Comparison of ENCODE assay signal across 8 cellular contexts in the genomic region with DNA sequence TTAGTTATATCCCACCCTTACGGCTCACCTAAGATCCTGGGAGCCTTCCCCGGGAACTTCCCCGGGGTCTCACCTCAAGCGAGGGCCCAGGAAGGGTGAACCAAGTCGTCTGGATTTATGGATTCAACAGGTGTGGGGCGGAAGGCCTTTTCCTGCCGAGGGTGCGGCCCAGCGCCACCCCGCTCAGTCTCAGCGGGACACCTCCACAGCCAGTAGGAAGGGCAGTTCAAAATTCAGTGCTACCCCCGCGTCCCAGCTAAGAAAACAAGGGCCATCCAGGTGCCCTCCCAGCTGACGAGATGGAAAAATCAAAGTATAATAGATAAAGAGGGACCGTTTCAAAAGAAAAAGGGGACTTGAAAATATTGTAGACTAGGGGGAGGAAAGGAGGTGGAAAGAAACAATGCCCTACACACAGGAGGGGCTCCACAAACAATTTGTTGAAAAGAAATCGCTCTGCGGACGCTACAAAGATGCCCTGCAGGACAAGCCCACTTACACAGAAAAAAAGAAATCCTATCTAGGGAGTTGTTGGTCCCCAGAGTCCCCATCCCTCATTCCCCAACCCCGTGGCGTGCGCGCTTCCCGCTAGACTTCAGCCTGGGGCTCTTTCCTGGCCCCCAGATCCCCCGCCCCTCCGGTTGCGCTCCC. TPM values are rescaled to one million over a fixed set of nuclear protein-coding genes. Genes with fewer than 3 reads are reported as not detected.
DNase-seq lines count a peak whose midpoint lies in the region; ATAC-seq and TF ChIP-seq lines count a peak whose summit lies in the region.

No MANE protein-coding gene starts in this region.

- peaks cover 4% of the 10 kb centered on the region; the same call in 1 of the 2 replicates for H4K20me1 ChIP-seq in KMS-11 (ENCODE audit: insufficient read depth)

- no peaks in the 10 kb centered on the region for H3K27me3 Mint-ChIP-seq in MCF 10A (ENCODE audit: insufficient read depth, unreplicated experiment)

- H3K79me2 ChIP-seq in KMS-11 (ENCODE audit: insufficient read depth, low read depth) = peaks cover 48% of the 10 kb centered on the region

- H3K27ac ChIP-seq in AG04450 (ENCODE audit: low read depth, low read length) (peak overlapping the region; percentile 52), KMS-11 (peak overlapping the region; percentile 75; the same call in 1 of the 2 replicates), mesodermal cell (ENCODE audit: low read depth, low read length, severe bottlenecking) (peak overlapping the region; percentile 12), uterus (peak overlapping the region; percentile 63 to 90)

- H3K4me1 Mint-ChIP-seq in MCF 10A (ENCODE audit: insufficient read depth, unreplicated experiment) = peaks cover 28% of the 10 kb centered on the region

- TF ChIP-seq CTCF in AG04450 (IDR thresholded peaks at IDR 0.05; ENCODE audit: low read depth, low read length) (no peak), KMS-11 (conservative IDR thresholded peaks at IDR 0.05; ENCODE audit: low read depth, low read length) (no peak), MCF 10A (IDR thresholded peaks at IDR 0.05; ENCODE audit: unreplicated experiment) (no peak), uterus (IDR thresholded peaks at IDR 0.05) (no peak)

- H3K4me2 ChIP-seq in KMS-11 = peak overlapping the region; percentile 91

- CTCF ChIA-PET in AG04450 (lab: Charles Lee) = interaction anchor here (1.3 to 1.4 kb wide), 2 partner anchors 44 to 116 kb away, joined by 6 to 8 read pairs; no protein-coding TSS in a partner anchor
- CTCF ChIA-PET in MCF 10A (lab: Yijun Ruan, JAX) = interaction anchor here (0.6 to 2.8 kb wide), 10 partner anchors 11 to 1023 kb away, joined by 3 to 14 read pairs (median 4); no protein-coding TSS in a partner anchor

- H2AFZ ChIP-seq in KMS-11 (ENCODE audit: low read depth) = peak overlapping the region; percentile 94

- no peak for TF ChIP-seq POLR2A in uterus (IDR thresholded peaks at IDR 0.05)

- no peak for DNase-seq in AG04450 (ENCODE audit: low read depth, low spot score)
- DNase-seq in MCF 10A (ENCODE audit: unreplicated experiment) = peak; percentile 35
- DNase-seq in uterus = no peak
- no peak for DNase-seq in G401 (ENCODE audit: low spot score)

- H3K9me3 ChIP-seq in AG04450 (ENCODE audit: control insufficient read depth, insufficient read depth, low read length) = peaks cover 4% of the 10 kb centered on the region; the same call in 1 of the 2 replicates
- H3K9me3 ChIP-seq in mesodermal cell (ENCODE audit: control insufficient read depth, low read length) = no peaks in the 10 kb centered on the region
- no peaks in the 10 kb centered on the region for H3K9me3 ChIP-seq in uterus

- TSS peak; percentile 36 for BruUV-seq in MCF 10A (replicated peaks; lab: Mats Ljungman, UMichigan)

- ATAC-seq in HG03045 (IDR thresholded peaks at IDR 0.05; ENCODE audit: unreplicated experiment) (no peak), GM18858 (IDR thresholded peaks at IDR 0.05; ENCODE audit: unreplicated experiment) (no peak)

- WGBS in mesodermal cell (ENCODE audit: insufficient coverage in 2 of 2), 2 experiments = 2 to 3% methylated on average over 20 to 23 of the region's 26 CpGs

- H3K4me3 ChIP-seq in AG04450 (ENCODE audit: low read depth, low read length) = peak overlapping the region; percentile 83
- H3K4me3 ChIP-seq in KMS-11 (IDR thresholded peaks at IDR 0.05; ENCODE audit: insufficient read depth, low read depth, low read length) = no peak overlapping the region
- H3K4me3 ChIP-seq in mesodermal cell (ENCODE audit: extremely low read depth, insufficient read depth, low read length, poor library complexity, severe bottlenecking) = peak overlapping the region; percentile 74
- peak overlapping the region; percentile 45 to 87 for H3K4me3 ChIP-seq in uterus

- H3K4me1 ChIP-seq in KMS-11 (ENCODE audit: low read depth, poor library complexity, severe bottlenecking) (peaks cover 16% of the 10 kb centered on the region), mesodermal cell (ENCODE audit: control insufficient read depth, insufficient read depth, low read length, poor library complexity, severe bottlenecking) (peaks cover 37% of the 10 kb centered on the region), uterus (no peaks in the 10 kb centered on the region)

- H3K9ac ChIP-seq in KMS-11 = peak overlapping the region; percentile 92; the same call in 1 of the 2 replicates

- intact Hi-C loops in MCF 10A (cut with micrococcal nuclease) (loop anchor here (5.0 kb wide), 2 partner anchors 35 to 65 kb away; no protein-coding TSS in a partner anchor), uterus (cut with DNase I; ENCODE audit: low total_unique reads) (no loop called here)

- peaks cover 13% of the 10 kb centered on the region for H3K36me3 Mint-ChIP-seq in MCF 10A (ENCODE audit: insufficient read depth, unreplicated experiment)

- H3K27ac Mint-ChIP-seq in MCF 10A (ENCODE audit: low read depth, unreplicated experiment) = peak overlapping the region; percentile 93

- POLR2A ChIA-PET in AG04450 (lab: Yijun Ruan, JAX) = interaction anchor here (0.5 kb wide), 1 partner anchor 8 kb away, joined by 4 read pairs; no protein-coding TSS in a partner anchor
- POLR2A ChIA-PET in MCF 10A (lab: Yijun Ruan, JAX) = interaction anchor here (0.5 to 16.8 kb wide), 13 partner anchors 8 to 626 kb away, joined by 3 to 403 read pairs (median 4); partner anchors contain the start of gene YBX1

- H3K9me3 Mint-ChIP-seq in MCF 10A (ENCODE audit: unreplicated experiment) = no peaks in the 10 kb centered on the region

- in situ Hi-C loops in G401 (cut with HindIII; ENCODE audit: low sequenced_read_pairs) = no loop called here

- H3K36me3 ChIP-seq in KMS-11 (ENCODE audit: insufficient read depth) (no peaks in the 10 kb centered on the region), mesodermal cell (ENCODE audit: control insufficient read depth, insufficient read depth, low read length) (peaks cover 30% of the 10 kb centered on the region), uterus (no peaks in the 10 kb centered on the region)

- peak overlapping the region; percentile 91 for H3K4me3 Mint-ChIP-seq in MCF 10A (ENCODE audit: unreplicated experiment)

- H3K27me3 ChIP-seq in AG04450 (ENCODE audit: control insufficient read depth, insufficient read depth, low read length) (no peaks in the 10 kb centered on the region), KMS-11 (ENCODE audit: insufficient read depth, low read depth) (no peaks in the 10 kb centered on the region), uterus (no peaks in the 10 kb centered on the region)

RNA-seq across cellular contexts. Expression of gene SLC2A1, which starts 1.3 kb away (rescaled TPM):
- polyA plus RNA-seq in AG04450 (2011; rRNA removed) = 114 and 140 TPM in 2 replicates
- 125 and 154 TPM in 2 replicates for polyA minus RNA-seq in AG04450 (2011; rRNA and poly(A)+ RNA removed)
- total RNA-seq in MCF 10A (2022) = 87.5 and 95.0 TPM in 2 replicates
- 99.2 TPM for polyA plus RNA-seq in mesodermal cell (2013, experiment 1 of 2)
- 95.3 TPM for polyA plus RNA-seq in mesodermal cell (2013, experiment 2 of 2)
- total RNA-seq in uterus = 10 to 100 TPM in 3 of 4 donors, 1 to 10 TPM in 1; 4.6 to 76.2 (median 28.2) TPM
- total RNA-seq in G401 (2014; rRNA removed; shearing (Covaris generic)) = 51.9 and 70.1 TPM in 2 replicates

Comparison
In these comparisons a context has a peak if more than half of its experiments do, and no peak if none do; other contexts are left out.
1. H3K27ac ChIP-seq: peak in every context shown above with its lines; median percentile 76 in uterus; 75 in KMS-11; 52 in AG04450; 12 in mesodermal cell.